In genomic region chr16:15891508-15891907, GRCh38 we compare ENCODE assay signal across 33 cellular contexts. TPM values are rescaled to one million over a fixed set of nuclear protein-coding genes. Genes with fewer than 3 reads are reported as not detected.
"Had no signal": no experiment of that assay in that cellular context is flagged by ENCODE, and none has a peak within 500 bp of the region (broad histone marks: within the 10 kb centered on the region; RNA-seq: fewer than 3 reads in every experiment).

No MANE protein-coding gene starts in this region.

- H3K27me3 Mint-ChIP-seq: activated CD4-positive, alpha-beta memory T cell treated with anti-CD3 and anti-CD28 coated beads for 36 hours; activated CD4-positive, alpha-beta T cell treated with anti-CD3 and anti-CD28 coated beads for 36 hours; activated CD4-positive, alpha-beta T cell treated with anti-CD3 and anti-CD28 coated beads, Interleukin-2, amount 10 ng/mL, durations not matched to agents 24 days and 14 days; activated CD8-positive, alpha-beta memory T cell treated with anti-CD3 and anti-CD28 coated beads, Interleukin-2, amount 10 ng/mL, durations not matched to agents 7 days and 5 days; activated naive CD8-positive, alpha-beta T cell; effector memory CD8-positive, alpha-beta T cell had no signal

- H3K4me3 ChIP-seq: esophagus muscularis mucosa, gastrocnemius medialis, heart left ventricle had no signal

- H3K9me3 ChIP-seq: esophagus muscularis mucosa, gastrocnemius medialis, heart left ventricle had no signal

- H3K27me3 ChIP-seq: esophagus muscularis mucosa, foreskin keratinocyte, gastrocnemius medialis, heart left ventricle had no signal

- DNase-seq: activated CD4-positive, alpha-beta memory T cell treated with anti-CD3 and anti-CD28 coated beads for 36 hours; activated CD4-positive, alpha-beta T cell treated with anti-CD3 and anti-CD28 coated beads for 36 hours; activated CD4-positive, alpha-beta T cell treated with anti-CD3 and anti-CD28 coated beads, Interleukin-2, amount 10 ng/mL, durations not matched to agents 24 days and 14 days; activated CD4-positive, CD25-positive, alpha-beta regulatory T cell; activated CD4-positive, CD25-positive, alpha-beta regulatory T cell treated with anti-CD3 and anti-CD28 coated beads, Interleukin-2, amount 50 U/mL, for 72 hours; activated CD8-positive, alpha-beta memory T cell treated with anti-CD3 and anti-CD28 coated beads, Interleukin-2, amount 10 ng/mL, durations not matched to agents 7 days and 5 days; activated CD8-positive, alpha-beta memory T cell treated with anti-CD3 and anti-CD28 coated beads, Interleukin-2, amount 50 U/mL, for 4 hours; activated CD8-positive, alpha-beta T cell treated with anti-CD3 and anti-CD28 coated beads, Interleukin-2, amount 10 ng/mL, durations not matched to agents 7 days and 5 days; activated effector memory CD4-positive, alpha-beta T cell treated with Interleukin-2 at 50 U/mL for 16 hours; activated gamma-delta T cell treated with Interleukin-2 at 50 U/mL for 16 hours; activated naive CD4-positive, alpha-beta T cell treated with anti-CD3 and anti-CD28 coated beads, Interleukin-2, amount 50 U/mL, for 16 hours; activated naive CD4-positive, alpha-beta T cell treated with Interleukin-2 at 50 U/mL for 16 hours; activated T-cell treated with anti-CD3 and anti-CD28 coated beads, Interleukin-2, amount 50 U/mL, for 1 hour; activated T-cell treated with anti-CD3 and anti-CD28 coated beads, Interleukin-2, amount 50 U/mL, for 48 hours; amniotic stem cell; anterior cingulate cortex; caudate nucleus; cortex of kidney; dermis blood vessel endothelial cell; effector CD4-positive, alpha-beta T cell; effector memory CD8-positive, alpha-beta T cell; erythroblast; foreskin keratinocyte; gastrocnemius medialis; glutamatergic neuron; heart left ventricle; T-helper 2 cell had no signal

- H3K27ac Mint-ChIP-seq: activated CD4-positive, alpha-beta memory T cell treated with anti-CD3 and anti-CD28 coated beads for 36 hours; activated CD4-positive, alpha-beta T cell treated with anti-CD3 and anti-CD28 coated beads for 36 hours; activated CD4-positive, alpha-beta T cell treated with anti-CD3 and anti-CD28 coated beads, Interleukin-2, amount 10 ng/mL, durations not matched to agents 24 days and 14 days; activated CD8-positive, alpha-beta memory T cell treated with anti-CD3 and anti-CD28 coated beads, Interleukin-2, amount 10 ng/mL, durations not matched to agents 7 days and 5 days; activated CD8-positive, alpha-beta T cell treated with anti-CD3 and anti-CD28 coated beads, Interleukin-2, amount 10 ng/mL, durations not matched to agents 7 days and 5 days; activated naive CD8-positive, alpha-beta T cell; effector memory CD8-positive, alpha-beta T cell had no signal

- H3K4me3 Mint-ChIP-seq: activated CD4-positive, alpha-beta memory T cell treated with anti-CD3 and anti-CD28 coated beads for 36 hours; activated CD4-positive, alpha-beta T cell treated with anti-CD3 and anti-CD28 coated beads for 36 hours; activated CD4-positive, alpha-beta T cell treated with anti-CD3 and anti-CD28 coated beads, Interleukin-2, amount 10 ng/mL, durations not matched to agents 24 days and 14 days; activated CD8-positive, alpha-beta memory T cell treated with anti-CD3 and anti-CD28 coated beads, Interleukin-2, amount 10 ng/mL, durations not matched to agents 7 days and 5 days; activated CD8-positive, alpha-beta T cell treated with anti-CD3 and anti-CD28 coated beads, Interleukin-2, amount 10 ng/mL, durations not matched to agents 7 days and 5 days; activated naive CD8-positive, alpha-beta T cell; effector memory CD8-positive, alpha-beta T cell had no signal

- H3K9me3 Mint-ChIP-seq: activated CD4-positive, alpha-beta memory T cell treated with anti-CD3 and anti-CD28 coated beads for 36 hours; activated CD4-positive, alpha-beta T cell treated with anti-CD3 and anti-CD28 coated beads, Interleukin-2, amount 10 ng/mL, durations not matched to agents 24 days and 14 days; effector memory CD8-positive, alpha-beta T cell had no signal

- ATAC-seq: activated CD4-positive, alpha-beta T cell treated with anti-CD3 and anti-CD28 coated beads for 36 hours; activated CD8-positive, alpha-beta memory T cell treated with anti-CD3 and anti-CD28 coated beads, Interleukin-2, amount 10 ng/mL, durations not matched to agents 7 days and 5 days; activated CD8-positive, alpha-beta T cell treated with anti-CD3 and anti-CD28 coated beads, Interleukin-2, amount 10 ng/mL, durations not matched to agents 7 days and 5 days; effector memory CD8-positive, alpha-beta T cell; foreskin keratinocyte; gastrocnemius medialis; heart left ventricle had no signal

- FAIRE-seq: astrocyte, colon had no signal

- H3K27ac ChIP-seq: esophagus muscularis mucosa, foreskin keratinocyte, gastrocnemius medialis, heart left ventricle had no signal

- H3K36me3 ChIP-seq: esophagus muscularis mucosa, gastrocnemius medialis, heart left ventricle had no signal

RNA-seq across cellular contexts. Expression of gene MYH11, which starts 34.7 kb away (rescaled TPM):
- total RNA-seq: activated CD4-positive, alpha-beta T cell treated with anti-CD3 and anti-CD28 coated beads for 36 hours; activated CD4-positive, alpha-beta T cell treated with anti-CD3 and anti-CD28 coated beads, Interleukin-2, amount 10 ng/mL, durations not matched to agents 24 days and 14 days; activated CD8-positive, alpha-beta memory T cell treated with anti-CD3 and anti-CD28 coated beads for 36 hours; activated CD8-positive, alpha-beta T cell treated with anti-CD3 and anti-CD28 coated beads, Interleukin-2, amount 10 ng/mL, durations not matched to agents 7 days and 5 days; dermis blood vessel endothelial cell; foreskin keratinocyte; T-helper 1 cell treated with Interleukin-12 subunit alpha and Interleukin-12 subunit beta and Interleukin-4 antibody, amounts not matched to agents 30 ng/mL and 1 ng/mL, for 36 hours had no signal
- polyA plus RNA-seq: foreskin keratinocyte had no signal
